Comparison of ENCODE assay signal across 8 cellular contexts in the genomic region with DNA sequence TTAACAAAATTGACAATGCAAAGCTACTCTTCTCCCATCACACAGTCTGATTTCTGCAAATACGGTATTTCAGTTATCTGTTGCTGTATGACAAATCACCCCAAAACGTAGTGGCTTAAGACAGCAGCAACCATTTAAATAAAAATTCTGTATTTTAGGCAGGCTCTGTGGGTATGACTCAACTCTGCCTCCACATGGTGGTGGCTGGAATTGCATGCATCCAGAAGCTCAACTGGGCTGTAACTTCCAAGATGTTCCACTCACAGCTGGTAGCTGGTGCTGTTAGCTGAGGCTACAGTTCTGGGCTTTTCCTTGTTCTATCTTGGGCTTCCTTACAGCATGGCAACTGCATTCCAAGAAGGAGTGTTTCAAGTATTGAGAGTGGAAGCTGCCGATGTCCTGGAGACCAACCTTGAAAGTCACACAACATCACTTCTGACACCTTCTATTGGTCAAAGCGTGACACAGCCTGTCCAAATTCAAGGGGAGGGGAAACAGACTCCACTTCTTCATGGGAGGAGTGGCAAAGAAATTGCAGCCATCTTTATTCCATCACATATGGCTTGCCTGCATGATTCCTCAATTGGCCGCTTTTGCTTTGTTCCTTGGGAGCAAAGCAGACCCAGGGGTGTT. TPM values are rescaled to one million over a fixed set of nuclear protein-coding genes. Genes with fewer than 3 reads are reported as not detected.
DNase-seq lines count a peak whose midpoint lies in the region; ATAC-seq lines count a peak whose summit lies in the region.

No MANE protein-coding gene starts in this region.

- POLR2A ChIA-PET in activated naive CD8-positive, alpha-beta T cell treated with anti-CD3 and anti-CD28 coated beads, Interleukin-2, amount 10 ng/mL, durations not matched to agents 7 days and 5 days (lab: Charles Lee), result interaction anchor here (1.2 to 1.4 kb wide), 3 partner anchors 22 to 184 kb away, joined by 3 to 6 read pairs (median 5); partner anchors contain the start of genes ARMC12 and RPL10A

- no peak overlapping the region for H3K4me3 Mint-ChIP-seq in activated naive CD8-positive, alpha-beta T cell treated with anti-CD3 and anti-CD28 coated beads, Interleukin-2, amount 10 ng/mL, durations not matched to agents 7 days and 5 days

- DNase-seq in SIG-M5 treated with dmso at 0.1 percent for 504 hours (lab: John Stamatoyannopoulos, UW; ENCODE audit: unreplicated experiment) (peak; percentile 18), SIG-M5 (lab: John Stamatoyannopoulos, UW) (no peak), SKM-1 (lab: John Stamatoyannopoulos, UW; ENCODE audit: unreplicated experiment) (peak; percentile 18), left lobe of liver (ENCODE audit: low spot score) (no peak), SHP77 treated with DMSO at 0.1 percent for 48 hours (lab: John Stamatoyannopoulos, UW) (no peak)
- DNase-seq in activated naive CD8-positive, alpha-beta T cell treated with anti-CD3 and anti-CD28 coated beads, Interleukin-2, amount 10 ng/mL, durations not matched to agents 7 days and 5 days, result peak; percentile 75
- DNase-seq in stimulated activated CD8-positive, alpha-beta memory T cell treated with anti-CD3 and anti-CD28 coated beads, Interleukin-4, amount 100 ng/mL, for 1 hour (ENCODE audit: low read depth in 2 of 2, low spot score in 1 of 2), result peak; percentile 5 to 15

- H3K36me3 Mint-ChIP-seq in activated naive CD8-positive, alpha-beta T cell treated with anti-CD3 and anti-CD28 coated beads, Interleukin-2, amount 10 ng/mL, durations not matched to agents 7 days and 5 days, result peaks cover 8% of the 10 kb centered on the region

- H3K27me3 Mint-ChIP-seq in activated naive CD8-positive, alpha-beta T cell treated with anti-CD3 and anti-CD28 coated beads, Interleukin-2, amount 10 ng/mL, durations not matched to agents 7 days and 5 days, result peaks cover 15% of the 10 kb centered on the region

- peak; percentile 60 for ATAC-seq in activated naive CD8-positive, alpha-beta T cell treated with anti-CD3 and anti-CD28 coated beads, Interleukin-2, amount 10 ng/mL, durations not matched to agents 7 days and 5 days (ENCODE audit: low read depth)
- ATAC-seq in left lobe of liver, result peak; percentile 89
- ATAC-seq in HG03520 (IDR thresholded peaks at IDR 0.05; ENCODE audit: unreplicated experiment), result no peak

- no peak overlapping the region for H3K27ac Mint-ChIP-seq in activated naive CD8-positive, alpha-beta T cell treated with anti-CD3 and anti-CD28 coated beads, Interleukin-2, amount 10 ng/mL, durations not matched to agents 7 days and 5 days

- H3K9me3 Mint-ChIP-seq in activated naive CD8-positive, alpha-beta T cell treated with anti-CD3 and anti-CD28 coated beads, Interleukin-2, amount 10 ng/mL, durations not matched to agents 7 days and 5 days, result peaks cover 5% of the 10 kb centered on the region

- H3K4me1 Mint-ChIP-seq in activated naive CD8-positive, alpha-beta T cell treated with anti-CD3 and anti-CD28 coated beads, Interleukin-2, amount 10 ng/mL, durations not matched to agents 7 days and 5 days, result peaks cover 5% of the 10 kb centered on the region

RNA-seq across cellular contexts. Expression of gene TULP1, which starts 39.7 kb away (rescaled TPM):
- not detected for total RNA-seq in activated naive CD8-positive, alpha-beta T cell treated with anti-CD3 and anti-CD28 coated beads, Interleukin-2, amount 10 ng/mL, durations not matched to agents 7 days and 5 days
- not detected for total RNA-seq in left lobe of liver

RNA-seq across cellular contexts. Expression of gene TEAD3, which starts 55.5 kb away (rescaled TPM):
- under 1 TPM; 0.19 to 0.43 TPM for total RNA-seq in activated naive CD8-positive, alpha-beta T cell treated with anti-CD3 and anti-CD28 coated beads, Interleukin-2, amount 10 ng/mL, durations not matched to agents 7 days and 5 days
- 6.3 TPM for total RNA-seq in left lobe of liver

Comparison
In these comparisons a context has a peak if more than half of its experiments do, and no peak if none do; other contexts are left out.
1. DNase-seq: peak in SIG-M5 treated with dmso at 0.1 percent for 504 hours (single experiment), SKM-1 (single experiment), activated naive CD8-positive, alpha-beta T cell treated with anti-CD3 and anti-CD28 coated beads, Interleukin-2, amount 10 ng/mL, durations not matched to agents 7 days and 5 days (single experiment) and stimulated activated CD8-positive, alpha-beta memory T cell treated with anti-CD3 and anti-CD28 coated beads, Interleukin-4, amount 100 ng/mL, for 1 hour (2 of 2); none in SIG-M5 (single experiment), left lobe of liver (single experiment) and SHP77 treated with DMSO at 0.1 percent for 48 hours (single experiment).